In genomic region chr18:3411854-3412268, GRCh38 we compare ENCODE assay signal across 9 cellular contexts. TPM values are rescaled to one million over a fixed set of nuclear protein-coding genes. Genes with fewer than 3 reads are reported as not detected.
DNase-seq lines count a peak whose midpoint lies in the region; ATAC-seq and TF ChIP-seq lines count a peak whose summit lies in the region.
"Had no signal": no experiment of that assay in that cellular context is flagged by ENCODE, and none has a peak within 500 bp of the region (broad histone marks: within the 10 kb centered on the region; RNA-seq: fewer than 3 reads in every experiment).

No MANE protein-coding gene starts in this region.

- H3K9me3 ChIP-seq in H9 (ENCODE audit: control insufficient read depth, low read depth, low read length) (no peaks in the 10 kb centered on the region), heart right ventricle (no peaks in the 10 kb centered on the region)

- no peak overlapping the region for H4K8ac ChIP-seq in H9 (replicated peaks; ENCODE audit: insufficient read length, low read depth, low read length)

- H3K27me3 Mint-ChIP-seq in H9 (ENCODE audit: low read depth), result no peaks in the 10 kb centered on the region; the same call in 1 of the 2 replicates

- H3K4ac ChIP-seq in H9 (ENCODE audit: low read depth, low read length), result no peak overlapping the region

- no peak overlapping the region for H2BK5ac ChIP-seq in H9 (ENCODE audit: insufficient read length, low read length)

- H4K20me1 ChIP-seq in H9 (ENCODE audit: control insufficient read depth, insufficient read depth, insufficient read length), result no peaks in the 10 kb centered on the region

- H3K9me3 Mint-ChIP-seq in H9, result no peaks in the 10 kb centered on the region
- H3K9me3 Mint-ChIP-seq: natural killer cell had no signal

- H3K4me1 Mint-ChIP-seq in H9, result peaks cover 11 to 12% of the 10 kb centered on the region in 2 experiments

- no peak overlapping the region for H2BK15ac ChIP-seq in H9 (ENCODE audit: low read depth, low read length)

- TF ChIP-seq CTCF in H9 (conservative IDR thresholded peaks at IDR 0.05), result no peak
- no peak for TF ChIP-seq CTCF in heart right ventricle (IDR thresholded peaks at IDR 0.05)

- H4K91ac ChIP-seq in H9 (ENCODE audit: insufficient read length, low read depth, low read length), result no peak overlapping the region

- no peak overlapping the region for H3K9ac ChIP-seq in H9 (ENCODE audit: extremely low read depth, insufficient read length, low read length)

- no peak overlapping the region for H3T11ph ChIP-seq in H9 (ENCODE audit: low read length)

- H4K5ac ChIP-seq in H9 (ENCODE audit: insufficient read length, low read depth, low read length), result no peak overlapping the region

- no peak overlapping the region for H3K18ac ChIP-seq in H9 (ENCODE audit: insufficient read length, low read depth, low read length)

- no peaks in the 10 kb centered on the region for H3K23me2 ChIP-seq in H9 (ENCODE audit: insufficient read length, low read depth, low read length, poor library complexity, severe bottlenecking)

- no peak overlapping the region for H3K27ac Mint-ChIP-seq in H9
- H3K27ac Mint-ChIP-seq: natural killer cell had no signal

- H2BK20ac ChIP-seq in H9 (ENCODE audit: low read depth, low read length, poor library complexity, severe bottlenecking), result no peak overlapping the region

- H3K4me2 ChIP-seq in H9 (ENCODE audit: insufficient read depth, insufficient read length, low read length), result no peak overlapping the region

- intact Hi-C loops in heart right ventricle (cut with DNase I), result loop anchor here in 1 of 10 donors (10.0 kb wide), 1 partner anchor 97 kb away; no protein-coding TSS in a partner anchor

- DNase-seq in H9 (peak; percentile 45), heart right ventricle (peak; percentile 5 to 38), mesenteric fat pad (ENCODE audit: low spot score) (no peak), SW480 (ENCODE audit: low spot score) (no peak)
- DNase-seq in activated effector memory CD4-positive, alpha-beta T cell treated with Interleukin-2 at 50 U/mL for 16 hours, result peak; percentile 12
- peak; percentile 35 for DNase-seq in stimulated activated CD4-positive, alpha-beta T cell treated with anti-CD3 and anti-CD28 coated beads, Interleukin-4, amount 100 ng/mL, for 1 hour
- DNase-seq: natural killer cell had no signal

- H3K4me1 ChIP-seq in H9 (ENCODE audit: insufficient read depth, low read length), result no peaks in the 10 kb centered on the region
- H3K4me1 ChIP-seq in heart right ventricle, result no peaks in the 10 kb centered on the region

- H3K23ac ChIP-seq in H9 (ENCODE audit: insufficient read length, low read depth, low read length), result no peak overlapping the region

- no peak overlapping the region for H3K56ac ChIP-seq in H9 (ENCODE audit: insufficient read length, low read depth, low read length)

- H3K27me3 ChIP-seq in H9 (ENCODE audit: insufficient read depth, low read length) (no peaks in the 10 kb centered on the region), heart right ventricle (peaks cover 0 to 13% (median 6%) of the 10 kb centered on the region in 7 donors)

- H2BK12ac ChIP-seq in H9 (ENCODE audit: insufficient read length, low read depth, low read length), result no peak overlapping the region

- H3K79me1 ChIP-seq in H9 (ENCODE audit: insufficient read depth, low read depth, low read length, poor library complexity, severe bottlenecking), result no peaks in the 10 kb centered on the region

- H2AK5ac ChIP-seq in H9 (ENCODE audit: insufficient read length, low read length), result no peak overlapping the region

- H3K36me3 Mint-ChIP-seq in H9 (ENCODE audit: insufficient read depth in 1 of 3, low read depth in 3 of 3), result no peaks in the 10 kb centered on the region
- H3K36me3 Mint-ChIP-seq: natural killer cell had no signal

- no peaks in the 10 kb centered on the region for H3K79me2 ChIP-seq in H9 (ENCODE audit: insufficient read depth, low read length)

- H3K4me3 Mint-ChIP-seq in H9, result no peak overlapping the region
- H3K4me3 Mint-ChIP-seq: natural killer cell had no signal

- no peaks in the 10 kb centered on the region for H3K36me3 ChIP-seq in heart right ventricle

- peak overlapping the region in 9 of 10 donors; percentile 26 to 50 (median 46) for H3K4me3 ChIP-seq in heart right ventricle

- H3K14ac ChIP-seq in H9 (ENCODE audit: insufficient read depth, low read length), result no peak overlapping the region

- H3K27ac ChIP-seq in H9 (ENCODE audit: insufficient read length, low read depth, low read length) (no peak overlapping the region), heart right ventricle (no peak overlapping the region)

- no peak overlapping the region for H2BK120ac ChIP-seq in H9 (ENCODE audit: low read depth, low read length, poor library complexity, severe bottlenecking)

- H2AFZ ChIP-seq in H9 (ENCODE audit: low read length), result no peak overlapping the region

- ATAC-seq in heart right ventricle (peak in 6 of 8 donors; percentile 44 to 72 (median 60)), GM21576 (IDR thresholded peaks at IDR 0.05; ENCODE audit: unreplicated experiment) (no peak), HG02970 (IDR thresholded peaks at IDR 0.05; ENCODE audit: low FRiP score, unreplicated experiment) (no peak)

- no CpG with 5 or more reads among the region's 28 CpGs for WGBS in H9 (ENCODE audit: extremely low coverage, insufficient read length, low lambda C conversion rate)
- WGBS in heart right ventricle, 2 donors, result 13% methylated on average over 28 of the region's 28 CpGs

RNA-seq across cellular contexts. Expression of gene TGIF1, which starts 38.1 kb away (rescaled TPM):
- total RNA-seq in H9 (2021) (251 and 261 TPM in 2 replicates), heart right ventricle (10 to 100 TPM in 3 of 10 donors, 1 to 10 TPM in 7; 4.9 to 22.2 (median 7.9) TPM), mesenteric fat pad (59.3 TPM)
- polyA plus RNA-seq in heart right ventricle, result 10 to 100 TPM; 19.8 to 29.0 TPM

Comparison
In these comparisons a context has a peak if more than half of its experiments do, and no peak if none do; other contexts are left out.
1. DNase-seq: peak in H9 (single experiment), activated effector memory CD4-positive, alpha-beta T cell treated with Interleukin-2 at 50 U/mL for 16 hours (single experiment), heart right ventricle (2 of 2) and stimulated activated CD4-positive, alpha-beta T cell treated with anti-CD3 and anti-CD28 coated beads, Interleukin-4, amount 100 ng/mL, for 1 hour (single experiment); none in mesenteric fat pad (single experiment) and SW480 (single experiment).
2. ATAC-seq: peak in heart right ventricle (6 of 8); none in GM21576 (single experiment) and HG02970 (single experiment).